ENCODE assay signal across 26 cellular contexts in the genomic region with DNA sequence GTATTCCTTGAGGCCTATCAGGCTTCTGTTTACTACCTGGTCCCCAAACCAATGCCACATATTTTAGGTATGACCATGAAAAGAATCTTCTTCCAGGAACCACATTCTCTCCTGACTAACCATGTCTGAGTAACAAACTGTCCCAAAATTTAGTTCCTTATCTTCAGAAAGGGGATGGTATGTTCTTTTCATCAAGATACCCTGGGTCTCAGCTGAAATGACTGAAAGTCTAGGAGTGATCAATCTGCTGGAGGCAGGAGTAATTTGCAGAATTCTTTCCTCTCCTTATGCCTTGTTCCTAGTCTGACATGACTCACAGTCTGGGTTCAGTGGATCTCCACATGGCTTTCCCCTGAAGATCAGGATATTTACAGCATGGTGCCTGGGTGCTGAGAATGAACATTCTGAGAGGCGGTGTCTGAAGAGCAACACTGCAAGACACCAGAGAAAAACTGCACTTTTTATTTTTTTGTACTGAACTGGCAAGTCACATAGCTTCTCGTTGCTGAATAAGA.
DNase-seq lines count a peak whose midpoint lies in the region; ATAC-seq, FAIRE-seq and TF ChIP-seq lines count a peak whose summit lies in the region.
"Had no signal": no experiment of that assay in that cellular context is flagged by ENCODE, and none has a peak within 500 bp of the region (broad histone marks: within the 10 kb centered on the region; RNA-seq: fewer than 3 reads in every experiment).

No MANE protein-coding gene starts in this region.

- WGBS in SK-N-SH (ENCODE audit: low lambda C conversion rate): 71% methylated on average over 2 of the region's 2 CpGs
- WGBS in pancreas, 2 donors: 73 to 74% methylated on average over 2 of the region's 2 CpGs

- ATAC-seq in SK-N-SH treated with all-trans-retinoic acid at 6 μM for 48 hours (no peak), pancreas (no peak)
- ATAC-seq: activated T-cell treated with anti-CD3 and anti-CD28 coated beads, Interleukin-2, amount 50 U/mL, for 4 hours; heart right ventricle; left lung; right lobe of liver; T-helper 17 cell had no signal

- H3K4me1 ChIP-seq in SK-N-SH (ENCODE audit: control insufficient read depth in 1 of 2, insufficient read depth in 2 of 2, low read depth in 1 of 2, low read length in 1 of 2): no peaks in the 10 kb centered on the region
- no peaks in the 10 kb centered on the region for H3K4me1 ChIP-seq in pancreas
- H3K4me1 ChIP-seq: heart right ventricle, left lung, right lobe of liver, thyroid gland had no signal

- H3K9me3 ChIP-seq in SK-N-SH: no peaks in the 10 kb centered on the region
- no peaks in the 10 kb centered on the region for H3K9me3 ChIP-seq in pancreas
- H3K9me3 ChIP-seq: heart right ventricle, left lung, right lobe of liver, thyroid gland had no signal

- H3K36me3 ChIP-seq in SK-N-SH (replicated peaks in 1 of 2; ENCODE audit: control insufficient read depth in 1 of 2, insufficient read depth in 2 of 2, low read length in 1 of 2) (no peaks in the 10 kb centered on the region), pancreas (no peaks in the 10 kb centered on the region)
- H3K36me3 ChIP-seq: heart right ventricle, left lung, MG63, right lobe of liver, thyroid gland had no signal

- no peaks in the 10 kb centered on the region for H4K20me1 ChIP-seq in SK-N-SH (ENCODE audit: insufficient read depth)

- no peak overlapping the region for H3K9ac ChIP-seq in SK-N-SH

- POLR2A ChIA-PET in SK-N-SH (lab: Yijun Ruan, JAX): no interaction called here

- CTCF ChIA-PET in SK-N-SH (lab: Yijun Ruan, JAX): no interaction called here

- H3K27me3 ChIP-seq in SK-N-SH (ENCODE audit: insufficient read depth): no peaks in the 10 kb centered on the region
- no peaks in the 10 kb centered on the region for H3K27me3 ChIP-seq in pancreas
- H3K27me3 ChIP-seq: heart right ventricle, left lung, MG63, right lobe of liver, thyroid gland had no signal

- no peak overlapping the region for H3K4me2 ChIP-seq in SK-N-SH

- H3K9me2 ChIP-seq in SK-N-SH: no peaks in the 10 kb centered on the region; the same call in 1 of the 2 replicates

- TF ChIP-seq CTCF in SK-N-SH (IDR thresholded peaks at IDR 0.05) (no peak), pancreas (IDR thresholded peaks at IDR 0.05) (no peak)

- TF ChIP-seq RAD21 in SK-N-SH (IDR thresholded peaks at IDR 0.05; ENCODE audit: low read length): no peak

- H3K27ac ChIP-seq in SK-N-SH (ENCODE audit: low read depth in 2 of 2, low read length in 1 of 2): no peak overlapping the region
- H3K27ac ChIP-seq in pancreas: no peak overlapping the region
- H3K27ac ChIP-seq: 22Rv1, heart right ventricle, left lung, right lobe of liver, thyroid gland had no signal

- no peak for TF ChIP-seq EP300 in SK-N-SH (IDR thresholded peaks at IDR 0.05; ENCODE audit: borderline replicate concordance in 1 of 2, low read depth in 1 of 2, low read length in 1 of 2)

- intact Hi-C loops in pancreas (cut with DNase I): no loop called here

- H3F3A ChIP-seq in SK-N-SH (replicated peaks; ENCODE audit: insufficient read depth): no peaks in the 10 kb centered on the region

- H3K79me2 ChIP-seq in SK-N-SH (ENCODE audit: insufficient read depth): no peaks in the 10 kb centered on the region

- DNase-seq in SK-N-SH (no peak), astrocyte of the hippocampus (ENCODE audit: low read depth, low spot score) (peak; percentile 16), islet precursor cell (peak; percentile 82), NCI-H524 (lab: John Stamatoyannopoulos, UW) (no peak), pancreas (no peak), foreskin melanocyte (no peak), NCI-H2029 (lab: John Stamatoyannopoulos, UW) (no peak)
- DNase-seq: activated CD4-positive, alpha-beta T cell treated with anti-CD3 and anti-CD28 coated beads for 4 hours; activated T-cell treated with anti-CD3 and anti-CD28 coated beads, Interleukin-2, amount 50 U/mL, for 4 hours; amniotic stem cell; caudate nucleus; CD4-positive, alpha-beta memory T cell; dermis blood vessel endothelial cell; DMS 273 treated with DMSO at 0.1 percent for 48 hours; heart right ventricle; left lung; MG63; NCI-H526; nephron progenitor cell; right lobe of liver; RPMI8226; T-helper 17 cell; thyroid gland had no signal

- no peak for FAIRE-seq in pancreas (lab: Jason Lieb, UNC)
- FAIRE-seq: G401.6 had no signal

- peak overlapping the region; percentile 66; the same call in 1 of the 2 replicates for H2AFZ ChIP-seq in SK-N-SH (ENCODE audit: low read depth)

- H3K4me3 ChIP-seq in SK-N-SH (ENCODE audit: low read depth in 2 of 2, low read length in 1 of 2): no peak overlapping the region
- H3K4me3 ChIP-seq in pancreas: no peak overlapping the region
- H3K4me3 ChIP-seq: heart right ventricle, left lung, MG63, right lobe of liver, thyroid gland had no signal

TF ChIP-seq in SK-N-SH, 30 proteins besides CTCF, POLR2A, EP300 and RAD21:
- TF ChIP-seq, protein P1, sequence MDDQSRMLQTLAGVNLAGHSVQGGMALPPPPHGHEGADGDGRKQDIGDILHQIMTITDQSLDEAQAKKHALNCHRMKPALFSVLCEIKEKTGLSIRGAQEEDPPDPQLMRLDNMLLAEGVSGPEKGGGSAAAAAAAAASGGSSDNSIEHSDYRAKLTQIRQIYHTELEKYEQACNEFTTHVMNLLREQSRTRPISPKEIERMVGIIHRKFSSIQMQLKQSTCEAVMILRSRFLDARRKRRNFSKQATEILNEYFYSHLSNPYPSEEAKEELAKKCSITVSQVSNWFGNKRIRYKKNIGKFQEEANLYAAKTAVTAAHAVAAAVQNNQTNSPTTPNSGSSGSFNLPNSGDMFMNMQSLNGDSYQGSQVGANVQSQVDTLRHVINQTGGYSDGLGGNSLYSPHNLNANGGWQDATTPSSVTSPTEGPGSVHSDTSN (IDR thresholded peaks at IDR 0.05): no peak
- no peak for TF ChIP-seq GATA2 (CRISPR knock-in tag; IDR thresholded peaks at IDR 0.05)
- no peak for TF ChIP-seq RFX5 (IDR thresholded peaks at IDR 0.05; ENCODE audit: low read length)
- TF ChIP-seq FOSL2 (IDR thresholded peaks at IDR 0.05; ENCODE audit: borderline replicate concordance, low read depth): no peak
- TF ChIP-seq, protein P2, sequence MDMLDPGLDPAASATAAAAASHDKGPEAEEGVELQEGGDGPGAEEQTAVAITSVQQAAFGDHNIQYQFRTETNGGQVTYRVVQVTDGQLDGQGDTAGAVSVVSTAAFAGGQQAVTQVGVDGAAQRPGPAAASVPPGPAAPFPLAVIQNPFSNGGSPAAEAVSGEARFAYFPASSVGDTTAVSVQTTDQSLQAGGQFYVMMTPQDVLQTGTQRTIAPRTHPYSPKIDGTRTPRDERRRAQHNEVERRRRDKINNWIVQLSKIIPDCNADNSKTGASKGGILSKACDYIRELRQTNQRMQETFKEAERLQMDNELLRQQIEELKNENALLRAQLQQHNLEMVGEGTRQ (IDR thresholded peaks at IDR 0.05; ENCODE audit: borderline replicate concordance, low read depth, low read length): no peak
- TF ChIP-seq MEF2A (IDR thresholded peaks at IDR 0.05; ENCODE audit: borderline replicate concordance, low read depth): no peak
- no peak for TF ChIP-seq JUND (IDR thresholded peaks at IDR 0.05)
- no peak for TF ChIP-seq FOXJ3 (CRISPR knock-in tag; IDR thresholded peaks at IDR 0.05)
- no peak for TF ChIP-seq CHD2 (IDR thresholded peaks at IDR 0.05; ENCODE audit: low read length, partially characterized antibody)

TF ChIP-seq in SK-N-SH treated with all-trans-retinoic acid at 6 μM for 48 hours, 23 proteins besides CTCF, POLR2A, EP300 and RAD21 (continues in another document):
- TF ChIP-seq ARNTL (CRISPR knock-in tag; IDR thresholded peaks at IDR 0.05; ENCODE audit: borderline replicate concordance, low read depth): no peak
- TF ChIP-seq CSDC2 (CRISPR knock-in tag; IDR thresholded peaks at IDR 0.05): no peak
- no peak for TF ChIP-seq CREB5 (CRISPR knock-in tag; IDR thresholded peaks at IDR 0.05; ENCODE audit: low read depth)
- TF ChIP-seq ZNF565 (CRISPR knock-in tag; conservative IDR thresholded peaks at IDR 0.05; ENCODE audit: low read depth): no peak
- TF ChIP-seq RARB (CRISPR knock-in tag; IDR thresholded peaks at IDR 0.05): no peak
- TF ChIP-seq ZFP3 (CRISPR knock-in tag; IDR thresholded peaks at IDR 0.05): no peak
- TF ChIP-seq ZNF8 (CRISPR knock-in tag; IDR thresholded peaks at IDR 0.05): no peak
- no peak for TF ChIP-seq PPARA (CRISPR knock-in tag; IDR thresholded peaks at IDR 0.05; ENCODE audit: borderline replicate concordance)
- no peak for TF ChIP-seq ZC3H10 (CRISPR knock-in tag; IDR thresholded peaks at IDR 0.05)
- TF ChIP-seq TOX (CRISPR knock-in tag; IDR thresholded peaks at IDR 0.05; ENCODE audit: borderline replicate concordance): no peak
- TF ChIP-seq BACH2 (CRISPR knock-in tag; IDR thresholded peaks at IDR 0.05; ENCODE audit: borderline replicate concordance): no peak
- TF ChIP-seq OSR1 (CRISPR knock-in tag; IDR thresholded peaks at IDR 0.05): no peak
- TF ChIP-seq GLIS3 (CRISPR knock-in tag; IDR thresholded peaks at IDR 0.05): no peak
- no peak for TF ChIP-seq POU6F1 (CRISPR knock-in tag; IDR thresholded peaks at IDR 0.05; ENCODE audit: borderline replicate concordance, low read depth)

Comparison
In these comparisons a context has a peak if more than half of its experiments do, and no peak if none do; other contexts are left out.
1. DNase-seq: peak in astrocyte of the hippocampus (single experiment) and islet precursor cell (single experiment); none in SK-N-SH (single experiment), NCI-H524 (0 of 2), pancreas (0 of 6), foreskin melanocyte (single experiment) and NCI-H2029 (single experiment).